6 cellular contexts compared by ENCODE assay signal in the genomic region with DNA sequence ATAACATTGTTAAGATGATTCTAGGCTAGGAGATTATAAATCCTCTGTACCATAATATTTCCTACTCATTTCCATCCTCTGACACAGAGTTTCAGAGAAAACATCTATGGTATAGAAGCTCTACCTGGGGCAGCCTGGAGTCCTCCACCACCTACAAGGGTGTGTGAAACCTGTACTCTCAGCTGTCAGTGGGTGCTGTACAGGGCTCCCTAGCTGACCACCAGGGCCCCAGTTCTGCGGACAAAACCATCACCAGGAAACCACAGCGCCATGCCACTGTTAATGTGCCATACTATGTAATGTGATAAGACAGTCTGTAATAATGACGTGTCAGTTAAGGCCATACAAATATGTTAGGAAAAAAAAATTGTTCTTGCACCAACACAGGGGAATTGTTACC.
"Had no signal": no experiment of that assay in that cellular context is flagged by ENCODE, and none has a peak within 500 bp of the region (broad histone marks: within the 10 kb centered on the region; RNA-seq: fewer than 3 reads in every experiment).

No MANE protein-coding gene starts in this region.

- H3K4me3 ChIP-seq: K562 had no signal

- H3K27ac ChIP-seq: HL-60 had no signal

- ATAC-seq: HepG2, K562 had no signal

- DNase-seq: IMR-90, KBM-7, KG1 had no signal
